Comparison of ENCODE assay signal across 20 cellular contexts in the genomic region with DNA sequence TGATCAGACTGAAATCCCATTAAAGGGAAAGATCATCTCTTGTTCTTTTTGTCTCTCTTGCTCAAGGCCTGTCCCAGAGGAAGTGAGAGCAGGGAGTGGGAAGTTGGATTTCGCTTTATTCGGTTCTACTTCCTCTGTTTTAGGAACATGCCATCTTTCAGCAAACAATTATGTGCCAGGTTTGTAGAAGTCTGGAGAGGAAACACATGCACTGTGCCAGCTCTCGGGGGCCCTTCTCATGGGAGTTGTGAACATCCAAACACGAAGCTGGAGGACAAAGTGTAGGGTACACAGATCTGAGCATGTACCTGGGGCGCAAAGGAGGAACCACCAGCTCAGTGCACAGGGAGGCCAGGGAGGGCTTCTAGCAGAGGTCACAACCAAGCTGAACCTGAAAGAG.
A peak's percentile ranks its signal among the peaks of the same experiment; 100 is the strongest.
DNase-seq lines count a peak whose midpoint lies in the region; FAIRE-seq and TF ChIP-seq lines count a peak whose summit lies in the region.
"Had no signal": no experiment of that assay in that cellular context is flagged by ENCODE, and none has a peak within 500 bp of the region (broad histone marks: within the 10 kb centered on the region; RNA-seq: fewer than 3 reads in every experiment).

No MANE protein-coding gene starts in this region.

- H3K9ac ChIP-seq in BLaER1 (no peak overlapping the region; the same call in 1 of the 2 replicates), H1 (replicated peaks in 1 of 4; ENCODE audit: extremely low read depth in 1 of 4, low read depth in 3 of 4, low read length in 3 of 4) (no peak overlapping the region), neural progenitor cell (no peak overlapping the region)
- H3K9ac ChIP-seq: GM23248 had no signal

- peaks cover 11% of the 10 kb centered on the region for H3K27me3 Mint-ChIP-seq in neural progenitor cell (ENCODE audit: insufficient read depth, low read depth)
- H3K27me3 Mint-ChIP-seq: stimulated activated naive CD8-positive, alpha-beta T cell treated with anti-CD3 and anti-CD28 coated beads, Interleukin-15, Interleukin-2, amounts not matched to agents 100 ng/mL and 50 ng/mL, for 24 hours had no signal

- H2AK5ac ChIP-seq in H1 (ENCODE audit: low read depth, low read length) = no peak overlapping the region

- H3K4me1 ChIP-seq in BLaER1 (peaks cover 29% of the 10 kb centered on the region), H1 (replicated peaks in 1 of 4; ENCODE audit: control insufficient read depth in 3 of 4, insufficient read depth in 4 of 4, low read length in 3 of 4) (peaks cover 0 to 23% (median 14%) of the 10 kb centered on the region in 4 experiments; a peak in 5 of 7 replicates), neural progenitor cell (peaks cover 26% of the 10 kb centered on the region)
- H3K4me1 ChIP-seq: SJSA1, uterus had no signal

- H3K4me3 ChIP-seq in BLaER1 (no peak overlapping the region), H1 (ENCODE audit: extremely low read depth in 1 of 4, insufficient read depth in 2 of 4, low read depth in 3 of 4, low read length in 4 of 4) (no peak overlapping the region), neural progenitor cell (no peak overlapping the region)
- H3K4me3 ChIP-seq: GM23248, heart left ventricle, psoas muscle, SJSA1, uterus had no signal

- no peak overlapping the region for H4K91ac ChIP-seq in H1 (replicated peaks; ENCODE audit: insufficient read length, low read length)

- H3K4me2 ChIP-seq in BLaER1 (peak overlapping the region; percentile 40), H1 (ENCODE audit: insufficient read depth in 1 of 2, low read depth in 2 of 2, low read length in 2 of 2) (no peak overlapping the region), neural progenitor cell (no peak overlapping the region)

- no peak for TF ChIP-seq EP300 in H1 (IDR thresholded peaks at IDR 0.05; ENCODE audit: borderline replicate concordance in 1 of 2, low read depth in 2 of 2, low read length in 2 of 2)

- H3K36me3 Mint-ChIP-seq in neural progenitor cell = peaks cover 8% of the 10 kb centered on the region

- no peaks in the 10 kb centered on the region; the same call in 1 of the 2 replicates for H3K79me1 ChIP-seq in H1 (ENCODE audit: low read depth, low read length)

- H3F3A ChIP-seq in neural progenitor cell (ENCODE audit: low read depth) = peaks cover 40% of the 10 kb centered on the region

- H3K23me2 ChIP-seq in H1 (ENCODE audit: low read depth, low read length) = no peaks in the 10 kb centered on the region; the same call in 1 of the 2 replicates

- 75% methylated on average over 5 of the region's 5 CpGs; no CpG with 5 or more reads in 1 of the 2 experiments for WGBS in H1 (ENCODE audit: extremely low coverage in 1 of 2, insufficient coverage in 1 of 2, insufficient read length in 1 of 2, insufficient replicate concordance in 2 of 2, low coverage in 1 of 2, low lambda C conversion rate in 2 of 2, missing lambda C conversion rate in 1 of 2), 2 experiments

- no peak for FAIRE-seq in H1 (lab: Jason Lieb, UNC)
- FAIRE-seq: astrocyte had no signal

- no peak overlapping the region for H3K18ac ChIP-seq in H1 (ENCODE audit: extremely low read depth, low read length)

- H4K8ac ChIP-seq in H1 (ENCODE audit: extremely low read depth, insufficient read depth, low read length) = no peak overlapping the region

- H3K79me2 ChIP-seq in H1 (ENCODE audit: control insufficient read depth in 1 of 2, insufficient read depth in 2 of 2, low read length in 2 of 2) (no peaks in the 10 kb centered on the region), neural progenitor cell (ENCODE audit: low read depth) (no peaks in the 10 kb centered on the region)

- H3K56ac ChIP-seq in H1 (replicated peaks; ENCODE audit: insufficient read length, low read depth, low read length) = no peak overlapping the region

- H3K23ac ChIP-seq in H1 (ENCODE audit: insufficient read length) = no peak overlapping the region

- no peak overlapping the region for H3K4me3 Mint-ChIP-seq in neural progenitor cell
- H3K4me3 Mint-ChIP-seq: stimulated activated naive CD8-positive, alpha-beta T cell treated with anti-CD3 and anti-CD28 coated beads, Interleukin-15, Interleukin-2, amounts not matched to agents 100 ng/mL and 50 ng/mL, for 24 hours had no signal

- H4K20me1 ChIP-seq in BLaER1 (no peaks in the 10 kb centered on the region), H1 (replicated peaks in 1 of 2; ENCODE audit: control insufficient read depth in 1 of 2, insufficient read depth in 2 of 2, low read length in 2 of 2) (no peaks in the 10 kb centered on the region), neural progenitor cell (ENCODE audit: low read depth) (no peaks in the 10 kb centered on the region)

- H3K27ac Mint-ChIP-seq in neural progenitor cell = peak overlapping the region; percentile 30
- H3K27ac Mint-ChIP-seq: stimulated activated naive CD8-positive, alpha-beta T cell treated with anti-CD3 and anti-CD28 coated beads, Interleukin-15, Interleukin-2, amounts not matched to agents 100 ng/mL and 50 ng/mL, for 24 hours had no signal

- no peak overlapping the region for H2BK12ac ChIP-seq in H1 (ENCODE audit: low read depth, low read length)

- H2AFZ ChIP-seq in H1 (ENCODE audit: low read length) = no peak overlapping the region
- no peak overlapping the region for H2AFZ ChIP-seq in neural progenitor cell (replicated peaks)
- H2AFZ ChIP-seq: GM23248 had no signal

- no peak overlapping the region for H2BK120ac ChIP-seq in H1 (replicated peaks; ENCODE audit: low read depth, low read length)

- TF ChIP-seq POLR2A in H1 (IDR thresholded peaks at IDR 0.05; ENCODE audit: control extremely low read depth in 1 of 2, low read depth in 2 of 2, low read length in 2 of 2) = no peak

- no peak for TF ChIP-seq CTCF in H1 (IDR thresholded peaks at IDR 0.05; ENCODE audit: control extremely low read depth in 1 of 3, insufficient read depth in 1 of 3, low read depth in 1 of 3, low read length in 3 of 3)
- no peak for TF ChIP-seq CTCF in neural progenitor cell (IDR thresholded peaks at IDR 0.05)

- CTCF ChIA-PET in H1 (lab: Charles Lee; ENCODE audit: partially characterized antibody) = interaction anchor here (0.8 to 1.8 kb wide), 7 partner anchors 24 to 164 kb away, joined by 3 to 5 read pairs (median 4); no protein-coding TSS in a partner anchor

- H3K9me3 Mint-ChIP-seq in neural progenitor cell = peaks cover 39% of the 10 kb centered on the region
- H3K9me3 Mint-ChIP-seq: stimulated activated naive CD8-positive, alpha-beta T cell treated with anti-CD3 and anti-CD28 coated beads, Interleukin-15, Interleukin-2, amounts not matched to agents 100 ng/mL and 50 ng/mL, for 24 hours had no signal

- H3K27ac ChIP-seq in BLaER1 = no peak overlapping the region
- H3K27ac ChIP-seq in H1 (ENCODE audit: low read depth, low read length) = no peak overlapping the region
- no peak overlapping the region for H3K27ac ChIP-seq in neural progenitor cell
- H3K27ac ChIP-seq: GM23248, psoas muscle, SJSA1, uterus had no signal

- TF ChIP-seq RAD21 in H1 (IDR thresholded peaks at IDR 0.05 in 1 of 2, conservative IDR thresholded peaks at IDR 0.05 in 1 of 2; ENCODE audit: low read depth in 2 of 2, low read length in 2 of 2) = no peak

- no peak overlapping the region for H3K14ac ChIP-seq in H1 (ENCODE audit: insufficient read length)

- H2BK5ac ChIP-seq in H1 (ENCODE audit: low read depth, low read length) = no peak overlapping the region

- H3K4me1 Mint-ChIP-seq in neural progenitor cell = peaks cover 34% of the 10 kb centered on the region

- no peak overlapping the region for H3K4ac ChIP-seq in H1 (replicated peaks; ENCODE audit: insufficient read length, low read depth, low read length)

- H3K9me3 ChIP-seq in BLaER1 (peaks cover 3% of the 10 kb centered on the region; the same call in 1 of the 2 replicates), H1 (ENCODE audit: insufficient read depth in 2 of 2, low read depth in 1 of 2, low read length in 1 of 2) (peaks cover 0 to 3% of the 10 kb centered on the region in 2 experiments; a peak in 1 of 4 replicates), neural progenitor cell (ENCODE audit: low read depth) (no peaks in the 10 kb centered on the region)
- H3K9me3 ChIP-seq: heart left ventricle, psoas muscle, uterus had no signal

- no peak overlapping the region for H4K5ac ChIP-seq in H1 (ENCODE audit: insufficient read length, low read depth, low read length)

- H3K36me3 ChIP-seq in BLaER1 (peaks cover 9% of the 10 kb centered on the region; the same call in 1 of the 2 replicates), H1 (ENCODE audit: control insufficient read depth in 2 of 4, insufficient read depth in 4 of 4, low read length in 3 of 4) (no peaks in the 10 kb centered on the region), neural progenitor cell (no peaks in the 10 kb centered on the region)
- H3K36me3 ChIP-seq: SJSA1, uterus had no signal

- peak overlapping the region; percentile 49; the same call in 1 of the 2 replicates for H2BK20ac ChIP-seq in H1 (ENCODE audit: low read length)

- DNase-seq in NOMO-1 treated with DMSO at 0.1 percent for 48 hours (lab: John Stamatoyannopoulos, UW; ENCODE audit: unreplicated experiment) (peak; percentile 71), H1 (ENCODE audit: low read depth in 1 of 2, low spot score in 2 of 2) (no peak), neural progenitor cell (ENCODE audit: low spot score) (no peak), islet precursor cell (no peak), GM03348 (ENCODE audit: low spot score) (no peak), NCI-H446 (lab: John Stamatoyannopoulos, UW) (no peak), AG08395 (ENCODE audit: low spot score) (no peak)
- DNase-seq: activated CD4-positive, CD25-positive, alpha-beta regulatory T cell treated with anti-CD3 and anti-CD28 coated beads, Interleukin-2, amount 50 U/mL, for 72 hours; activated gamma-delta T cell; EL; GM23248; heart left ventricle; NCI-H1436; NCI-H226; psoas muscle; uterus had no signal

- POLR2A ChIA-PET in H1 (lab: Charles Lee; ENCODE audit: partially characterized antibody) = interaction anchor here (0.7 kb wide), 1 partner anchor 21 kb away, joined by 3 read pairs; no protein-coding TSS in a partner anchor

- no peak overlapping the region for H2BK15ac ChIP-seq in H1 (ENCODE audit: low read length)

- no peaks in the 10 kb centered on the region for H3K27me3 ChIP-seq in BLaER1
- peaks cover 0 to 15% (median 6%) of the 10 kb centered on the region in 4 experiments; a peak in 4 of 7 replicates for H3K27me3 ChIP-seq in H1 (replicated peaks in 1 of 4; ENCODE audit: control insufficient read depth in 3 of 4, extremely low read depth in 1 of 4, insufficient read depth in 3 of 4, low read length in 3 of 4)
- H3K27me3 ChIP-seq in neural progenitor cell = no peaks in the 10 kb centered on the region
- H3K27me3 ChIP-seq: heart left ventricle, SJSA1, uterus had no signal

TF ChIP-seq in H1, 55 proteins besides CTCF, POLR2A, EP300 and RAD21 (continues in another document):
- TF ChIP-seq KDM4A (IDR thresholded peaks at IDR 0.05; ENCODE audit: low read depth, low read length, severe bottlenecking) = no peak
- TF ChIP-seq RFX5 (IDR thresholded peaks at IDR 0.05; ENCODE audit: borderline replicate concordance, low read depth, low read length) = no peak
- TF ChIP-seq ZNF274 (IDR thresholded peaks at IDR 0.05; ENCODE audit: borderline replicate concordance, extremely low read depth, low read length) = no peak
- TF ChIP-seq TCF12 (IDR thresholded peaks at IDR 0.05; ENCODE audit: low read depth, low read length) = no peak
- no peak for TF ChIP-seq TEAD4 (IDR thresholded peaks at IDR 0.05; ENCODE audit: low read depth, low read length)
- TF ChIP-seq JUND (IDR thresholded peaks at IDR 0.05; ENCODE audit: low read length) = no peak
